8 cellular contexts compared by ENCODE assay signal in genomic region chr7:99500637-99501009, GRCh38. TPM values are rescaled to one million over a fixed set of nuclear protein-coding genes. Genes with fewer than 3 reads are reported as not detected.
DNase-seq lines count a peak whose midpoint lies in the region; ATAC-seq and TF ChIP-seq lines count a peak whose summit lies in the region.

No MANE protein-coding gene starts in this region.

- DNase-seq in stimulated activated naive CD8-positive, alpha-beta T cell treated with anti-CD3 and anti-CD28 coated beads, Interleukin-15, Interleukin-2, amounts not matched to agents 100 U/mL and 50 U/mL, for 24 hours, result no peak
- no peak for DNase-seq in chondrocyte (ENCODE audit: low spot score)
- DNase-seq in NCI-H1092 (lab: John Stamatoyannopoulos, UW), result no peak
- DNase-seq in left colon, result no peak
- DNase-seq in cerebellum (ENCODE audit: low spot score), result no peak

- H3K4me1 Mint-ChIP-seq in stimulated activated naive CD8-positive, alpha-beta T cell treated with anti-CD3 and anti-CD28 coated beads, Interleukin-15, Interleukin-2, amounts not matched to agents 100 ng/mL and 50 ng/mL, for 24 hours (ENCODE audit: low read depth), result peaks cover 35% of the 10 kb centered on the region
- H3K4me1 Mint-ChIP-seq in chondrocyte (ENCODE audit: low read depth), result peaks cover 32% of the 10 kb centered on the region

- H3K4me1 ChIP-seq in mucosa of stomach (ENCODE audit: control insufficient read depth, insufficient read depth, low read length), result peaks cover 14% of the 10 kb centered on the region

- H3K9ac ChIP-seq in mucosa of stomach (ENCODE audit: low read length), result peak overlapping the region; percentile 93

- peak overlapping the region; percentile 100 for H3K4me3 Mint-ChIP-seq in stimulated activated naive CD8-positive, alpha-beta T cell treated with anti-CD3 and anti-CD28 coated beads, Interleukin-15, Interleukin-2, amounts not matched to agents 100 ng/mL and 50 ng/mL, for 24 hours
- H3K4me3 Mint-ChIP-seq in chondrocyte (ENCODE audit: unreplicated experiment), result peak overlapping the region; percentile 94

- no peak for ATAC-seq in stimulated activated naive CD8-positive, alpha-beta T cell treated with anti-CD3 and anti-CD28 coated beads, Interleukin-15, Interleukin-2, amounts not matched to agents 100 U/mL and 50 U/mL, for 24 hours
- ATAC-seq in GM21825 (IDR thresholded peaks at IDR 0.05; ENCODE audit: unreplicated experiment), result no peak
- ATAC-seq in left colon, result no peak

- H3K36me3 Mint-ChIP-seq in stimulated activated naive CD8-positive, alpha-beta T cell treated with anti-CD3 and anti-CD28 coated beads, Interleukin-15, Interleukin-2, amounts not matched to agents 100 ng/mL and 50 ng/mL, for 24 hours (ENCODE audit: low read depth), result peaks cover 33% of the 10 kb centered on the region
- H3K36me3 Mint-ChIP-seq in chondrocyte (ENCODE audit: low read depth), result peaks cover 10% of the 10 kb centered on the region

- TF ChIP-seq CTCF in chondrocyte (IDR thresholded peaks at IDR 0.05), result no peak

- H3K4me3 ChIP-seq in mucosa of stomach (ENCODE audit: low read length), result peak overlapping the region; percentile 97

- intact Hi-C loops in left colon (cut with DNase I, micrococcal nuclease), result no loop called here

- peak overlapping the region; percentile 99 for H3K27ac Mint-ChIP-seq in stimulated activated naive CD8-positive, alpha-beta T cell treated with anti-CD3 and anti-CD28 coated beads, Interleukin-15, Interleukin-2, amounts not matched to agents 100 ng/mL and 50 ng/mL, for 24 hours
- H3K27ac Mint-ChIP-seq in chondrocyte (ENCODE audit: unreplicated experiment), result peak overlapping the region; percentile 99

- H3K9me3 ChIP-seq in mucosa of stomach (ENCODE audit: control insufficient read depth, low read length), result no peaks in the 10 kb centered on the region

- H3K9me3 Mint-ChIP-seq in stimulated activated naive CD8-positive, alpha-beta T cell treated with anti-CD3 and anti-CD28 coated beads, Interleukin-15, Interleukin-2, amounts not matched to agents 100 ng/mL and 50 ng/mL, for 24 hours, result peaks cover 5% of the 10 kb centered on the region
- H3K9me3 Mint-ChIP-seq in chondrocyte (ENCODE audit: low read depth), result no peaks in the 10 kb centered on the region

- peaks cover 4% of the 10 kb centered on the region for H3K36me3 ChIP-seq in mucosa of stomach (ENCODE audit: control insufficient read depth, insufficient read depth, low read length)

- no peaks in the 10 kb centered on the region for H3K27me3 Mint-ChIP-seq in stimulated activated naive CD8-positive, alpha-beta T cell treated with anti-CD3 and anti-CD28 coated beads, Interleukin-15, Interleukin-2, amounts not matched to agents 100 ng/mL and 50 ng/mL, for 24 hours
- no peaks in the 10 kb centered on the region for H3K27me3 Mint-ChIP-seq in chondrocyte (ENCODE audit: low read depth)

- H3K27me3 ChIP-seq in mucosa of stomach (ENCODE audit: control insufficient read depth, insufficient read depth, low read length), result no peaks in the 10 kb centered on the region

RNA-seq across cellular contexts. Expression of gene ZNF394, which starts 0.5 kb away (rescaled TPM):
- total RNA-seq in chondrocyte (13.9 to 21.2 TPM (median 15.7 TPM) in 3 replicates), left colon (10 to 100 TPM; 32.0 to 37.2 TPM), cerebellum (23.7 TPM)

RNA-seq across cellular contexts. Expression of gene ZKSCAN5, which starts 3.8 kb away (rescaled TPM):
- total RNA-seq in chondrocyte (11.5 to 12.4 TPM (median 11.5 TPM) in 3 replicates), left colon (1 to 10 TPM; 5.2 to 5.9 TPM), cerebellum (16.7 TPM)

RNA-seq across cellular contexts. Expression of gene ZNF789, which starts 27.9 kb away (rescaled TPM):
- total RNA-seq in chondrocyte, result 7.3 to 15.2 TPM (median 10.0 TPM) in 3 replicates
- 10 to 100 TPM; 15.4 to 25.5 TPM for total RNA-seq in left colon
- total RNA-seq in cerebellum, result 32.8 TPM

RNA-seq across cellular contexts. Expression of gene ATP5MF, which starts 34.7 kb away (rescaled TPM):
- total RNA-seq in chondrocyte (225 to 264 TPM (median 239 TPM) in 3 replicates), left colon (100 to 1,000 TPM; 297 to 369 TPM), cerebellum (113 TPM)

RNA-seq across cellular contexts. Expression of gene FAM200A, which starts 51.3 kb away (rescaled TPM):
- total RNA-seq in chondrocyte, result 3.3 to 5.1 TPM (median 3.9 TPM) in 3 replicates
- 1 to 10 TPM; 3.7 to 4.0 TPM for total RNA-seq in left colon
- total RNA-seq in cerebellum, result 14.3 TPM
